2 cellular contexts compared by ENCODE assay signal in genomic region chr2:127169066-127169660, GRCh38.
A peak's percentile ranks its signal among the peaks of the same experiment; 100 is the strongest.
TF ChIP-seq lines count a peak whose summit lies in the region.

No MANE protein-coding gene starts in this region.

TF ChIP-seq in K562, 482 proteins besides CTCF, POLR2A, EP300 and RAD21 (continued from another document):
- TF ChIP-seq CREBBP (IDR thresholded peaks at IDR 0.05; ENCODE audit: low read depth, low read length) (no peak), KDM2B (CRISPR knock-in tag; IDR thresholded peaks at IDR 0.05) (no peak), NFIC (IDR thresholded peaks at IDR 0.05) (no peak), RB1 (IDR thresholded peaks at IDR 0.05; ENCODE audit: low read depth) (no peak), KDM1A (IDR thresholded peaks at IDR 0.05) (0 out of 4 replicates have a peak, but pooled peaks of 1 of the 2 experiments have one; percentile 33), RBM25 (IDR thresholded peaks at IDR 0.05; ENCODE audit: low read depth, low read length, severe bottlenecking) (peak; percentile 89), RBM22 (IDR thresholded peaks at IDR 0.05; ENCODE audit: low read depth, low read length, poor library complexity, severe bottlenecking) (no peak), DNMT1 (IDR thresholded peaks at IDR 0.05) (no peak), BCOR (IDR thresholded peaks at IDR 0.05) (peak; percentile 67; the same call in 1 of the 2 replicates), SMARCB1 (IDR thresholded peaks at IDR 0.05; ENCODE audit: insufficient read length, low read depth) (no peak), ZNF699 (CRISPR knock-in tag; IDR thresholded peaks at IDR 0.05; ENCODE audit: insufficient replicate concordance) (no peak), ZSCAN29 (IDR thresholded peaks at IDR 0.05) (no peak), MECOM (CRISPR knock-in tag; IDR thresholded peaks at IDR 0.05) (no peak)

TF ChIP-seq in WTC11, 78 proteins besides CTCF, POLR2A, EP300 and RAD21 (continued from another document):
- TF ChIP-seq, protein P1, sequence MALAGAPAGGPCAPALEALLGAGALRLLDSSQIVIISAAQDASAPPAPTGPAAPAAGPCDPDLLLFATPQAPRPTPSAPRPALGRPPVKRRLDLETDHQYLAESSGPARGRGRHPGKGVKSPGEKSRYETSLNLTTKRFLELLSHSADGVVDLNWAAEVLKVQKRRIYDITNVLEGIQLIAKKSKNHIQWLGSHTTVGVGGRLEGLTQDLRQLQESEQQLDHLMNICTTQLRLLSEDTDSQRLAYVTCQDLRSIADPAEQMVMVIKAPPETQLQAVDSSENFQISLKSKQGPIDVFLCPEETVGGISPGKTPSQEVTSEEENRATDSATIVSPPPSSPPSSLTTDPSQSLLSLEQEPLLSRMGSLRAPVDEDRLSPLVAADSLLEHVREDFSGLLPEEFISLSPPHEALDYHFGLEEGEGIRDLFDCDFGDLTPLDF (CRISPR knock-in tag; IDR thresholded peaks at IDR 0.05), result no peak
- TF ChIP-seq CREB1 (CRISPR knock-in tag; IDR thresholded peaks at IDR 0.05), result no peak
- TF ChIP-seq FOXJ3 (CRISPR knock-in tag; IDR thresholded peaks at IDR 0.05; ENCODE audit: borderline replicate concordance), result no peak
- TF ChIP-seq ETV6 (CRISPR knock-in tag; IDR thresholded peaks at IDR 0.05), result no peak
